In the genomic region with DNA sequence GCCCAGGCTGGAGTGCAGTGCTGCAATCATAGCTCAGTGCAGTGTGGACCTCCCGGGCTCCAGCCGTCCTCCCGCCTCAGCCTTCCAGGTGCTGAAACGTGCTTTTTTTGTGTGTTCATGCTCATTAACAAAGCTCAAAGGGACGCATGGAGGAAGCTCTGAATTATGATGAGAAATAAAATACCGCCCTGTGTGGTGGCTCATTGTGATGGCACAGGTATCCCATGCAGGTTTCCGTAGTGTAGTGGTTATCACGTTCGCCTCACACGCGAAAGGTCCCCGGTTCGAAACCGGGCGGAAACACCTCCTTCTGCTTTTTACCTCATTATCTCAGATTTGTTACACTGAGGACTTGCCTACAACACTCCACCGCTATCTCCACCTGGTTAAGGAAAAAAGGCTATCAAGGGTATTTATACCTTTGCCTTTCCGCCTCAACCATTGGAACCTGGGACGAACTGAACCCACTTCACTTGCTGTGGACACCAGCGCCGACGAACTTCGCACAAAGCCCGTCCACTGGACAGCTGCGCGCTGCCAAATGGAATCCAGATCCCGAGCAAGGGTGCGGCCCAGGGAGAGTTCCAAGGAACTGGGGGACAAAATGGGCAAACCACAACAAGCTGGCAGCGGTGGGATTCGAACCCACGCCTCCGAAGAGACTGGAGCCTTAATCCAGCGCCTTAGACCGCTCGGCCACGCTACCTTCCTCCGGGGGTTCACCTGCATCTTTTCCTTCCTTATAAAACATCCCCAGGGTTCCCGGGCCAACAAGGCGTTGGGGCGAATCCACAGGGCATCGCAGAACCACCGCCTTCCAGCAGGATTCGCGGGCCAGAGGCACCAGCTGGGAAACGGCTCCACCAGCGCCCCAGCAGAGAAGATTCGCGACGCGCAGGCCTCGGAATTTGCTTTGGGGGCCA, we compare ENCODE assay signal across 1 cellular context.
TF ChIP-seq lines count a peak whose summit lies in the region.

No MANE protein-coding gene starts in this region.

TF ChIP-seq in GM12878, 131 proteins besides CTCF, POLR2A, EP300 and RAD21 (continues in another document):
- peak; percentile 77 for TF ChIP-seq NBN (IDR thresholded peaks at IDR 0.05)
- TF ChIP-seq, protein P1, sequence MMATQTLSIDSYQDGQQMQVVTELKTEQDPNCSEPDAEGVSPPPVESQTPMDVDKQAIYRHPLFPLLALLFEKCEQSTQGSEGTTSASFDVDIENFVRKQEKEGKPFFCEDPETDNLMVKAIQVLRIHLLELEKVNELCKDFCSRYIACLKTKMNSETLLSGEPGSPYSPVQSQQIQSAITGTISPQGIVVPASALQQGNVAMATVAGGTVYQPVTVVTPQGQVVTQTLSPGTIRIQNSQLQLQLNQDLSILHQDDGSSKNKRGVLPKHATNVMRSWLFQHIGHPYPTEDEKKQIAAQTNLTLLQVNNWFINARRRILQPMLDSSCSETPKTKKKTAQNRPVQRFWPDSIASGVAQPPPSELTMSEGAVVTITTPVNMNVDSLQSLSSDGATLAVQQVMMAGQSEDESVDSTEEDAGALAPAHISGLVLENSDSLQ (IDR thresholded peaks at IDR 0.05): no peak
- TF ChIP-seq MYC (IDR thresholded peaks at IDR 0.05; ENCODE audit: insufficient read depth, insufficient read length, insufficient replicate concordance, low read length, severe bottlenecking): no peak
- 0 out of 2 replicates have a peak, but pooled peaks have one; percentile 54 for TF ChIP-seq DPF2 (IDR thresholded peaks at IDR 0.05)
- TF ChIP-seq SMC3 (IDR thresholded peaks at IDR 0.05; ENCODE audit: borderline replicate concordance, low read length): no peak
- peak; percentile 64 for TF ChIP-seq RUNX3 (IDR thresholded peaks at IDR 0.05; ENCODE audit: low read length)
- TF ChIP-seq MEF2A (IDR thresholded peaks at IDR 0.05; ENCODE audit: insufficient read depth, low read depth, low read length): no peak; the same call in 1 of the 2 replicates
- no peak for TF ChIP-seq TCF3 (IDR thresholded peaks at IDR 0.05; ENCODE audit: borderline replicate concordance, insufficient read depth, low read depth, low read length)
- TF ChIP-seq SMAD5 (IDR thresholded peaks at IDR 0.05; ENCODE audit: low read depth): no peak
- TF ChIP-seq CREM (IDR thresholded peaks at IDR 0.05; ENCODE audit: low read depth): peak; percentile 60
- TF ChIP-seq, protein P2, sequence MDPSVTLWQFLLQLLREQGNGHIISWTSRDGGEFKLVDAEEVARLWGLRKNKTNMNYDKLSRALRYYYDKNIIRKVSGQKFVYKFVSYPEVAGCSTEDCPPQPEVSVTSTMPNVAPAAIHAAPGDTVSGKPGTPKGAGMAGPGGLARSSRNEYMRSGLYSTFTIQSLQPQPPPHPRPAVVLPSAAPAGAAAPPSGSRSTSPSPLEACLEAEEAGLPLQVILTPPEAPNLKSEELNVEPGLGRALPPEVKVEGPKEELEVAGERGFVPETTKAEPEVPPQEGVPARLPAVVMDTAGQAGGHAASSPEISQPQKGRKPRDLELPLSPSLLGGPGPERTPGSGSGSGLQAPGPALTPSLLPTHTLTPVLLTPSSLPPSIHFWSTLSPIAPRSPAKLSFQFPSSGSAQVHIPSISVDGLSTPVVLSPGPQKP (IDR thresholded peaks at IDR 0.05; ENCODE audit: low read depth, low read length): no peak
- TF ChIP-seq NR2F1 (conservative IDR thresholded peaks at IDR 0.05): peak; percentile 39; the same call in 1 of the 2 replicates
- TF ChIP-seq GABPA (IDR thresholded peaks at IDR 0.05; ENCODE audit: low read depth): peak; percentile 34; the same call in 1 of the 2 replicates
- TF ChIP-seq NFYA (IDR thresholded peaks at IDR 0.05; ENCODE audit: borderline replicate concordance, low read depth, low read length): no peak
- TF ChIP-seq TCF12 (IDR thresholded peaks at IDR 0.05; ENCODE audit: low read depth, low read length): no peak
- TF ChIP-seq, protein P3, sequence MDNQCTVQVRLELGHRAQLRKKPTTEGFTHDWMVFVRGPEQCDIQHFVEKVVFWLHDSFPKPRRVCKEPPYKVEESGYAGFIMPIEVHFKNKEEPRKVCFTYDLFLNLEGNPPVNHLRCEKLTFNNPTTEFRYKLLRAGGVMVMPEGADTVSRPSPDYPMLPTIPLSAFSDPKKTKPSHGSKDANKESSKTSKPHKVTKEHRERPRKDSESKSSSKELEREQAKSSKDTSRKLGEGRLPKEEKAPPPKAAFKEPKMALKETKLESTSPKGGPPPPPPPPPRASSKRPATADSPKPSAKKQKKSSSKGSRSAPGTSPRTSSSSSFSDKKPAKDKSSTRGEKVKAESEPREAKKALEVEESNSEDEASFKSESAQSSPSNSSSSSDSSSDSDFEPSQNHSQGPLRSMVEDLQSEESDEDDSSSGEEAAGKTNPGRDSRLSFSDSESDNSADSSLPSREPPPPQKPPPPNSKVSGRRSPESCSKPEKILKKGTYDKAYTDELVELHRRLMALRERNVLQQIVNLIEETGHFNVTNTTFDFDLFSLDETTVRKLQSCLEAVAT (IDR thresholded peaks at IDR 0.05): no peak
- TF ChIP-seq SP1 (IDR thresholded peaks at IDR 0.05; ENCODE audit: low read depth, low read length): no peak
- TF ChIP-seq, protein P4, sequence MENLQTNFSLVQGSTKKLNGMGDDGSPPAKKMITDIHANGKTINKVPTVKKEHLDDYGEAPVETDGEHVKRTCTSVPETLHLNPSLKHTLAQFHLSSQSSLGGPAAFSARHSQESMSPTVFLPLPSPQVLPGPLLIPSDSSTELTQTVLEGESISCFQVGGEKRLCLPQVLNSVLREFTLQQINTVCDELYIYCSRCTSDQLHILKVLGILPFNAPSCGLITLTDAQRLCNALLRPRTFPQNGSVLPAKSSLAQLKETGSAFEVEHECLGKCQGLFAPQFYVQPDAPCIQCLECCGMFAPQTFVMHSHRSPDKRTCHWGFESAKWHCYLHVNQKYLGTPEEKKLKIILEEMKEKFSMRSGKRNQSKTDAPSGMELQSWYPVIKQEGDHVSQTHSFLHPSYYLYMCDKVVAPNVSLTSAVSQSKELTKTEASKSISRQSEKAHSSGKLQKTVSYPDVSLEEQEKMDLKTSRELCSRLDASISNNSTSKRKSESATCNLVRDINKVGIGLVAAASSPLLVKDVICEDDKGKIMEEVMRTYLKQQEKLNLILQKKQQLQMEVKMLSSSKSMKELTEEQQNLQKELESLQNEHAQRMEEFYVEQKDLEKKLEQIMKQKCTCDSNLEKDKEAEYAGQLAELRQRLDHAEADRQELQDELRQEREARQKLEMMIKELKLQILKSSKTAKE (IDR thresholded peaks at IDR 0.05; ENCODE audit: low read depth, poor library complexity, severe bottlenecking): peak; percentile 74
- no peak for TF ChIP-seq HDAC6 (IDR thresholded peaks at IDR 0.05; ENCODE audit: unreplicated experiment)
- TF ChIP-seq SIX5 (IDR thresholded peaks at IDR 0.05; ENCODE audit: low read depth, low read length, severe bottlenecking): no peak
- TF ChIP-seq RELA (IDR thresholded peaks at IDR 0.05; ENCODE audit: borderline replicate concordance, partially characterized antibody): no peak
- no peak for TF ChIP-seq JUND (IDR thresholded peaks at IDR 0.05; ENCODE audit: low read depth, low read length)
- no peak for TF ChIP-seq YY1 (IDR thresholded peaks at IDR 0.05; ENCODE audit: low read depth, low read length)
- TF ChIP-seq, protein P5, sequence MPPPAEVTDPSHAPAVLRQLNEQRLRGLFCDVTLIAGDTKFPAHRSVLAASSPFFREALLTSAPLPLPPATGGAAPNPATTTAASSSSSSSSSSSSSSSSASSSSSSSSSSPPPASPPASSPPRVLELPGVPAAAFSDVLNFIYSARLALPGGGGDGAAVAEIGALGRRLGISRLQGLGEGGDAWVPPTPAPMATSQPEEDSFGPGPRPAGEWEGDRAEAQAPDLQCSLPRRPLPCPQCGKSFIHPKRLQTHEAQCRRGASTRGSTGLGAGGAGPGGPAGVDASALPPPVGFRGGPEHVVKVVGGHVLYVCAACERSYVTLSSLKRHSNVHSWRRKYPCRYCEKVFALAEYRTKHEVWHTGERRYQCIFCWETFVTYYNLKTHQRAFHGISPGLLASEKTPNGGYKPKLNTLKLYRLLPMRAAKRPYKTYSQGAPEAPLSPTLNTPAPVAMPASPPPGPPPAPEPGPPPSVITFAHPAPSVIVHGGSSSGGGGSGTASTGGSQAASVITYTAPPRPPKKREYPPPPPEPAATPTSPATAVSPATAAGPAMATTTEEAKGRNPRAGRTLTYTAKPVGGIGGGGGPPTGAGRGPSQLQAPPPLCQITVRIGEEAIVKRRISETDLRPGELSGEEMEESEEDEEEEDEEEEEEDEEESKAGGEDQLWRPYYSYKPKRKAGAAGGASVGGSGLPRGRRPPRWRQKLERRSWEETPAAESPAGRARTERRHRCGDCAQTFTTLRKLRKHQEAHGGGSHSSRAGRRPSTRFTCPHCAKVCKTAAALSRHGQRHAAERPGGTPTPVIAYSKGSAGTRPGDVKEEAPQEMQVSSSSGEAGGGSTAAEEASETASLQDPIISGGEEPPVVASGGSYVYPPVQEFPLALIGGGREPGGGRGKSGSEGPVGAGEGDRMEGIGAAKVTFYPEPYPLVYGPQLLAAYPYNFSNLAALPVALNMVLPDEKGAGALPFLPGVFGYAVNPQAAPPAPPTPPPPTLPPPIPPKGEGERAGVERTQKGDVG (CRISPR knock-in tag; IDR thresholded peaks at IDR 0.05): no peak
- TF ChIP-seq HDAC2 (IDR thresholded peaks at IDR 0.05): no peak
- TF ChIP-seq POU2F2 (IDR thresholded peaks at IDR 0.05; ENCODE audit: borderline replicate concordance, low read depth, low read length): no peak
- no peak for TF ChIP-seq CEBPB (IDR thresholded peaks at IDR 0.05; ENCODE audit: borderline replicate concordance in 1 of 2, low read depth in 2 of 2, low read length in 2 of 2)
- TF ChIP-seq TBL1XR1 (IDR thresholded peaks at IDR 0.05; ENCODE audit: low read depth, low read length): 0 out of 2 replicates have a peak, but pooled peaks have one; percentile 32
- TF ChIP-seq HCFC1 (IDR thresholded peaks at IDR 0.05; ENCODE audit: low read length): no peak
- 0 out of 2 replicates have a peak, but pooled peaks have one; percentile 17 for TF ChIP-seq STAT1 (conservative IDR thresholded peaks at IDR 0.05)
- no peak for TF ChIP-seq POLR2AphosphoS5 (IDR thresholded peaks at IDR 0.05; ENCODE audit: low read length)
- peak; percentile 70; the same call in 1 of the 2 replicates for TF ChIP-seq ZSCAN29 (IDR thresholded peaks at IDR 0.05)
- TF ChIP-seq TARDBP (IDR thresholded peaks at IDR 0.05; ENCODE audit: borderline replicate concordance): peak; percentile 90; the same call in 1 of the 2 replicates
- TF ChIP-seq WRNIP1 (IDR thresholded peaks at IDR 0.05; ENCODE audit: borderline replicate concordance, low read depth, low read length): 0 out of 2 replicates have a peak, but pooled peaks have one; percentile 46
- TF ChIP-seq NRF1 (conservative IDR thresholded peaks at IDR 0.05; ENCODE audit: low read depth, low read length): no peak
- no peak for TF ChIP-seq PAX5 (IDR thresholded peaks at IDR 0.05; ENCODE audit: borderline replicate concordance, low read depth, low read length)
- TF ChIP-seq, protein P6, sequence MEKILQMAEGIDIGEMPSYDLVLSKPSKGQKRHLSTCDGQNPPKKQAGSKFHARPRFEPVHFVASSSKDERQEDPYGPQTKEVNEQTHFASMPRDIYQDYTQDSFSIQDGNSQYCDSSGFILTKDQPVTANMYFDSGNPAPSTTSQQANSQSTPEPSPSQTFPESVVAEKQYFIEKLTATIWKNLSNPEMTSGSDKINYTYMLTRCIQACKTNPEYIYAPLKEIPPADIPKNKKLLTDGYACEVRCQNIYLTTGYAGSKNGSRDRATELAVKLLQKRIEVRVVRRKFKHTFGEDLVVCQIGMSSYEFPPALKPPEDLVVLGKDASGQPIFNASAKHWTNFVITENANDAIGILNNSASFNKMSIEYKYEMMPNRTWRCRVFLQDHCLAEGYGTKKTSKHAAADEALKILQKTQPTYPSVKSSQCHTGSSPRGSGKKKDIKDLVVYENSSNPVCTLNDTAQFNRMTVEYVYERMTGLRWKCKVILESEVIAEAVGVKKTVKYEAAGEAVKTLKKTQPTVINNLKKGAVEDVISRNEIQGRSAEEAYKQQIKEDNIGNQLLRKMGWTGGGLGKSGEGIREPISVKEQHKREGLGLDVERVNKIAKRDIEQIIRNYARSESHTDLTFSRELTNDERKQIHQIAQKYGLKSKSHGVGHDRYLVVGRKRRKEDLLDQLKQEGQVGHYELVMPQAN (conservative IDR thresholded peaks at IDR 0.05): no peak; the same call in 1 of the 2 replicates
- TF ChIP-seq, protein P7, sequence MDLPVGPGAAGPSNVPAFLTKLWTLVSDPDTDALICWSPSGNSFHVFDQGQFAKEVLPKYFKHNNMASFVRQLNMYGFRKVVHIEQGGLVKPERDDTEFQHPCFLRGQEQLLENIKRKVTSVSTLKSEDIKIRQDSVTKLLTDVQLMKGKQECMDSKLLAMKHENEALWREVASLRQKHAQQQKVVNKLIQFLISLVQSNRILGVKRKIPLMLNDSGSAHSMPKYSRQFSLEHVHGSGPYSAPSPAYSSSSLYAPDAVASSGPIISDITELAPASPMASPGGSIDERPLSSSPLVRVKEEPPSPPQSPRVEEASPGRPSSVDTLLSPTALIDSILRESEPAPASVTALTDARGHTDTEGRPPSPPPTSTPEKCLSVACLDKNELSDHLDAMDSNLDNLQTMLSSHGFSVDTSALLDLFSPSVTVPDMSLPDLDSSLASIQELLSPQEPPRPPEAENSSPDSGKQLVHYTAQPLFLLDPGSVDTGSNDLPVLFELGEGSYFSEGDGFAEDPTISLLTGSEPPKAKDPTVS (IDR thresholded peaks at IDR 0.05; ENCODE audit: low read depth, low read length): no peak
- no peak for TF ChIP-seq KDM1A (IDR thresholded peaks at IDR 0.05; ENCODE audit: borderline replicate concordance)
- no peak; the same call in 1 of the 2 replicates for TF ChIP-seq GATAD2B (conservative IDR thresholded peaks at IDR 0.05; ENCODE audit: low read depth)
- TF ChIP-seq, protein P8, sequence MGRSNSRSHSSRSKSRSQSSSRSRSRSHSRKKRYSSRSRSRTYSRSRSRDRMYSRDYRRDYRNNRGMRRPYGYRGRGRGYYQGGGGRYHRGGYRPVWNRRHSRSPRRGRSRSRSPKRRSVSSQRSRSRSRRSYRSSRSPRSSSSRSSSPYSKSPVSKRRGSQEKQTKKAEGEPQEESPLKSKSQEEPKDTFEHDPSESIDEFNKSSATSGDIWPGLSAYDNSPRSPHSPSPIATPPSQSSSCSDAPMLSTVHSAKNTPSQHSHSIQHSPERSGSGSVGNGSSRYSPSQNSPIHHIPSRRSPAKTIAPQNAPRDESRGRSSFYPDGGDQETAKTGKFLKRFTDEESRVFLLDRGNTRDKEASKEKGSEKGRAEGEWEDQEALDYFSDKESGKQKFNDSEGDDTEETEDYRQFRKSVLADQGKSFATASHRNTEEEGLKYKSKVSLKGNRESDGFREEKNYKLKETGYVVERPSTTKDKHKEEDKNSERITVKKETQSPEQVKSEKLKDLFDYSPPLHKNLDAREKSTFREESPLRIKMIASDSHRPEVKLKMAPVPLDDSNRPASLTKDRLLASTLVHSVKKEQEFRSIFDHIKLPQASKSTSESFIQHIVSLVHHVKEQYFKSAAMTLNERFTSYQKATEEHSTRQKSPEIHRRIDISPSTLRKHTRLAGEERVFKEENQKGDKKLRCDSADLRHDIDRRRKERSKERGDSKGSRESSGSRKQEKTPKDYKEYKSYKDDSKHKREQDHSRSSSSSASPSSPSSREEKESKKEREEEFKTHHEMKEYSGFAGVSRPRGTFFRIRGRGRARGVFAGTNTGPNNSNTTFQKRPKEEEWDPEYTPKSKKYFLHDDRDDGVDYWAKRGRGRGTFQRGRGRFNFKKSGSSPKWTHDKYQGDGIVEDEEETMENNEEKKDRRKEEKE (IDR thresholded peaks at IDR 0.05): no peak
